ENCODE assay signal across 28 cellular contexts in genomic region chr5:35357973-35358372, GRCh38.
"Had no signal": no experiment of that assay in that cellular context is flagged by ENCODE, and none has a peak within 500 bp of the region (broad histone marks: within the 10 kb centered on the region; RNA-seq: fewer than 3 reads in every experiment).

No MANE protein-coding gene starts in this region.

- H3K9me3 Mint-ChIP-seq: type B pancreatic cell had no signal

- H3K27me3 ChIP-seq: stomach, suprapubic skin, testis, thyroid gland, tibial artery, tibial nerve, transverse colon, upper lobe of left lung, upper lobe of right lung, uterus, vagina had no signal

- H3K4me3 ChIP-seq: stomach, suprapubic skin, testis, thoracic aorta, thyroid gland, tibial artery, tibial nerve, transverse colon, upper lobe of left lung, upper lobe of right lung, uterus, vagina had no signal

- H3K27ac ChIP-seq: stomach, suprapubic skin, testis, thoracic aorta, thyroid gland, tibial artery, tibial nerve, transverse colon, upper lobe of left lung, upper lobe of right lung, uterus, vagina had no signal

- H3K27me3 Mint-ChIP-seq: stimulated activated memory B cell treated with anti-CD40 and anti-IgM and Interleukin-4, amounts not matched to agents 10 μg/mL and 1 μg/mL and 100 μg/mL, for 72 hours; type B pancreatic cell had no signal

- H3K36me3 Mint-ChIP-seq: stimulated activated effector memory CD8-positive, alpha-beta T cell treated with anti-CD3 and anti-CD28 coated beads, Interleukin-12 subunit alpha, Interleukin-12 subunit beta, amount 100 ng/mL, for 72 hours; type B pancreatic cell had no signal

- H3K27ac Mint-ChIP-seq: stimulated activated effector memory CD8-positive, alpha-beta T cell treated with anti-CD3 and anti-CD28 coated beads, Interleukin-12 subunit alpha, Interleukin-12 subunit beta, amount 100 ng/mL, for 72 hours; stimulated activated memory B cell treated with anti-CD40 and anti-IgM and Interleukin-4, amounts not matched to agents 10 μg/mL and 1 μg/mL and 100 μg/mL, for 72 hours; stimulated activated naive B cell treated with anti-CD40 and anti-IgM and Interleukin-4, amounts not matched to agents 10 μg/mL and 1 μg/mL and 100 μg/mL, for 72 hours; stimulated activated naive CD8-positive, alpha-beta T cell treated with anti-CD3 and anti-CD28 coated beads, Interleukin-15, amount 100 ng/mL, for 72 hours; stimulated activated naive CD8-positive, alpha-beta T cell treated with anti-CD3 and anti-CD28 coated beads, Interleukin-15, Interleukin-2, amounts not matched to agents 100 ng/mL and 50 ng/mL, for 24 hours; type B pancreatic cell had no signal

- H3K4me1 ChIP-seq: stomach, testis, tibial artery, tibial nerve, transverse colon, upper lobe of left lung, upper lobe of right lung, uterus had no signal

- DNase-seq: stimulated activated CD4-positive, alpha-beta T cell treated with anti-CD3 and anti-CD28 coated beads, Interleukin-2, amount 100 ng/mL, for 48 hours; stimulated activated CD4-positive, alpha-beta T cell treated with anti-CD3 and anti-CD28 coated beads, Interleukin-4, amount 100 ng/mL, for 1 hour; stimulated activated CD4-positive, alpha-beta T cell treated with anti-CD3 and anti-CD28 coated beads, Interleukin-4, amount 100 ng/mL, for 24 hours; stimulated activated CD4-positive, alpha-beta T cell treated with anti-CD3 and anti-CD28 coated beads, Interleukin-4, amount 100 ng/mL, for 4 hours; stimulated activated CD8-positive, alpha-beta memory T cell treated with anti-CD3 and anti-CD28 coated beads, Interleukin-4, amount 100 ng/mL, for 48 hours; stimulated activated naive B cell treated with anti-CD40 and anti-IgM and Interleukin-4, amounts not matched to agents 10 μg/mL and 1 μg/mL and 100 μg/mL, for 72 hours; stimulated activated naive CD4-positive, alpha-beta T cell; stimulated activated naive CD4-positive, alpha-beta T cell treated with Interleukin-2 at 50 U/mL for 16 hours; stimulated activated naive CD8-positive, alpha-beta T cell treated with anti-CD3 and anti-CD28 coated beads, Interleukin-15, amount 100 ng/mL, for 72 hours; stimulated activated naive CD8-positive, alpha-beta T cell treated with anti-CD3 and anti-CD28 coated beads, Interleukin-15, Interleukin-2, amounts not matched to agents 100 U/mL and 50 U/mL, for 24 hours; stomach; substantia nigra; testis; thyroid gland; tibial artery; transverse colon; trophoblast cell; upper lobe of left lung; upper lobe of right lung; uterus had no signal

- H3K4me1 Mint-ChIP-seq: stimulated activated effector memory CD8-positive, alpha-beta T cell treated with anti-CD3 and anti-CD28 coated beads, Interleukin-12 subunit alpha, Interleukin-12 subunit beta, amount 100 ng/mL, for 72 hours; stimulated activated naive CD8-positive, alpha-beta T cell treated with anti-CD3 and anti-CD28 coated beads, Interleukin-15, amount 100 ng/mL, for 72 hours had no signal

- H3K9me3 ChIP-seq: suprapubic skin, testis, thoracic aorta, thyroid gland, tibial artery, upper lobe of right lung, uterus, vagina had no signal

- H3K36me3 ChIP-seq: stomach, suprapubic skin, thoracic aorta, thyroid gland, tibial artery, tibial nerve, transverse colon, upper lobe of left lung, upper lobe of right lung, uterus, vagina had no signal

- ATAC-seq: stimulated activated effector memory CD8-positive, alpha-beta T cell treated with anti-CD3 and anti-CD28 coated beads, Interleukin-12 subunit alpha, Interleukin-12 subunit beta, amount 100 ng/mL, for 72 hours; stimulated activated memory B cell treated with anti-CD40 and anti-IgM and Interleukin-4, amounts not matched to agents 10 μg/mL and 1 μg/mL and 100 μg/mL, for 72 hours; stimulated activated naive B cell treated with anti-CD40 and anti-IgM and Interleukin-4, amounts not matched to agents 10 μg/mL and 1 μg/mL and 100 μg/mL, for 72 hours; stimulated activated naive CD8-positive, alpha-beta T cell treated with anti-CD3 and anti-CD28 coated beads, Interleukin-15, amount 100 ng/mL, for 72 hours; stimulated activated naive CD8-positive, alpha-beta T cell treated with anti-CD3 and anti-CD28 coated beads, Interleukin-15, Interleukin-2, amounts not matched to agents 100 U/mL and 50 U/mL, for 24 hours; upper lobe of right lung had no signal

- H3K4me3 Mint-ChIP-seq: stimulated activated effector memory CD8-positive, alpha-beta T cell treated with anti-CD3 and anti-CD28 coated beads, Interleukin-12 subunit alpha, Interleukin-12 subunit beta, amount 100 ng/mL, for 72 hours; stimulated activated memory B cell treated with anti-CD40 and anti-IgM and Interleukin-4, amounts not matched to agents 10 μg/mL and 1 μg/mL and 100 μg/mL, for 72 hours; stimulated activated naive B cell treated with anti-CD40 and anti-IgM and Interleukin-4, amounts not matched to agents 10 μg/mL and 1 μg/mL and 100 μg/mL, for 72 hours; stimulated activated naive CD8-positive, alpha-beta T cell treated with anti-CD3 and anti-CD28 coated beads, Interleukin-15, amount 100 ng/mL, for 72 hours; stimulated activated naive CD8-positive, alpha-beta T cell treated with anti-CD3 and anti-CD28 coated beads, Interleukin-15, Interleukin-2, amounts not matched to agents 100 ng/mL and 50 ng/mL, for 24 hours; type B pancreatic cell had no signal
